1 cellular context compared by ENCODE assay signal in genomic region chr17:43611230-43611969, GRCh38.
A peak's percentile ranks its signal among the peaks of the same experiment; 100 is the strongest.
TF ChIP-seq lines count a peak whose summit lies in the region.

No MANE protein-coding gene starts in this region.

TF ChIP-seq in HepG2, 621 proteins besides CTCF, POLR2A, EP300 and RAD21 (continued from another document):
- TF ChIP-seq SRY (CRISPR knock-in tag; IDR thresholded peaks at IDR 0.05): no peak
- TF ChIP-seq FLYWCH1 (CRISPR knock-in tag; IDR thresholded peaks at IDR 0.05): no peak
- no peak for TF ChIP-seq HIC2 (CRISPR knock-in tag; IDR thresholded peaks at IDR 0.05; ENCODE audit: low read depth)
- TF ChIP-seq KDM6A (CRISPR knock-in tag; IDR thresholded peaks at IDR 0.05; ENCODE audit: low read depth): no peak
- peak; percentile 22; the same call in 1 of the 2 replicates for TF ChIP-seq NFYC (CRISPR knock-in tag; IDR thresholded peaks at IDR 0.05)
- peak; percentile 72 for TF ChIP-seq ZNF143 (CRISPR knock-in tag; IDR thresholded peaks at IDR 0.05)
